17 cellular contexts compared by ENCODE assay signal in genomic region chr4:10534820-10535219, GRCh38.
DNase-seq lines count a peak whose midpoint lies in the region; ATAC-seq and TF ChIP-seq lines count a peak whose summit lies in the region.
"Had no signal": no experiment of that assay in that cellular context is flagged by ENCODE, and none has a peak within 500 bp of the region (broad histone marks: within the 10 kb centered on the region; RNA-seq: fewer than 3 reads in every experiment).

No MANE protein-coding gene starts in this region.

- CTCF ChIA-PET in GM10248 (lab: Yijun Ruan, JAX): interaction anchor here (1.4 to 3.6 kb wide), 2 partner anchors 8 to 74 kb away, joined by 3 to 15 read pairs; no protein-coding TSS in a partner anchor

- in situ Hi-C loops in KBM-7 (cut with MboI; ENCODE audit: low pct_unique_long_range_greater_than_20kb, low sequenced_read_pairs): loop anchor here (25.0 kb wide), 1 partner anchor 373 kb away; no protein-coding TSS in a partner anchor

- ATAC-seq in GM18870 (IDR thresholded peaks at IDR 0.05; ENCODE audit: unreplicated experiment) (peak; percentile 52), GM21786 (IDR thresholded peaks at IDR 0.05; ENCODE audit: unreplicated experiment) (peak; percentile 44), HG03432 (IDR thresholded peaks at IDR 0.05; ENCODE audit: unreplicated experiment) (peak; percentile 54)
- ATAC-seq: A549; effector memory CD8-positive, alpha-beta T cell; heart left ventricle; sciatic nerve had no signal

- POLR2A ChIA-PET in GM10248 (lab: Yijun Ruan, JAX): no interaction called here

- DNase-seq in GM10248 (ENCODE audit: extremely low spot score): peak; percentile 26
- no peak for DNase-seq in KBM-7
- no peak for DNase-seq in activated gamma-delta T cell (lab: John Stamatoyannopoulos, UW)
- no peak for DNase-seq in effector CD4-positive, alpha-beta T cell
- DNase-seq in NCI-H2029 treated with DMSO at 0.1 percent for 48 hours (lab: John Stamatoyannopoulos, UW): no peak
- DNase-seq: activated CD4-positive, alpha-beta T cell treated with anti-CD3 and anti-CD28 coated beads for 1 hour; amygdala; effector memory CD8-positive, alpha-beta T cell; heart left ventricle; NCI-H2081; NCI-H524; PC-9 had no signal

- TF ChIP-seq CTCF in GM10248 (IDR thresholded peaks at IDR 0.05; ENCODE audit: control extremely low read depth, extremely low read depth, low read depth, missing control alignments): no peak
